Comparison of ENCODE assay signal across 8 cellular contexts in genomic region chr19:16342002-16342715, GRCh38. TPM values are rescaled to one million over a fixed set of nuclear protein-coding genes. Genes with fewer than 3 reads are reported as not detected.
A peak's percentile ranks its signal among the peaks of the same experiment; 100 is the strongest.
DNase-seq lines count a peak whose midpoint lies in the region; ATAC-seq and TF ChIP-seq lines count a peak whose summit lies in the region.

No MANE protein-coding gene starts in this region.

- intact Hi-C loops in activated T-helper 1 cell treated with anti-CD3 and anti-CD28 coated beads, Interleukin-12 subunit alpha, Interleukin-12 subunit beta, Interleukin-2, Interleukin-4 antibody, amounts not matched to agents 30 ng/mL and 10 ng/mL and 1 ng/mL, durations not matched to agents 14 hours and 24 hours and 36 hours (cut with micrococcal nuclease), result loop anchor here (1.0 kb wide), 4 partner anchors 9 to 29 kb away; no protein-coding TSS in a partner anchor

- H3K4me1 Mint-ChIP-seq in activated T-helper 1 cell treated with anti-CD3 and anti-CD28 coated beads, Interleukin-12 subunit alpha, Interleukin-12 subunit beta, Interleukin-2, Interleukin-4 antibody, amounts not matched to agents 30 ng/mL and 10 ng/mL and 1 ng/mL, durations not matched to agents 14 hours and 24 hours and 36 hours (ENCODE audit: low read depth), result peaks cover 52% of the 10 kb centered on the region
- peaks cover 59% of the 10 kb centered on the region for H3K4me1 Mint-ChIP-seq in stimulated activated naive CD8-positive, alpha-beta T cell treated with anti-CD3 and anti-CD28 coated beads, Interleukin-15, amount 100 ng/mL, for 72 hours
- H3K4me1 Mint-ChIP-seq in progenitor cell of endocrine pancreas (ENCODE audit: low read depth), result peaks cover 1% of the 10 kb centered on the region

- peak overlapping the region; percentile 56 for H3K27ac Mint-ChIP-seq in activated T-helper 1 cell treated with anti-CD3 and anti-CD28 coated beads, Interleukin-12 subunit alpha, Interleukin-12 subunit beta, Interleukin-2, Interleukin-4 antibody, amounts not matched to agents 30 ng/mL and 10 ng/mL and 1 ng/mL, durations not matched to agents 14 hours and 24 hours and 36 hours
- peak overlapping the region; percentile 50 to 72 for H3K27ac Mint-ChIP-seq in stimulated activated naive CD8-positive, alpha-beta T cell treated with anti-CD3 and anti-CD28 coated beads, Interleukin-15, amount 100 ng/mL, for 72 hours
- H3K27ac Mint-ChIP-seq in progenitor cell of endocrine pancreas, result no peak overlapping the region

- TF ChIP-seq CTCF in progenitor cell of endocrine pancreas (IDR thresholded peaks at IDR 0.05; ENCODE audit: unreplicated experiment), result no peak

- H3K9me3 Mint-ChIP-seq in activated T-helper 1 cell treated with anti-CD3 and anti-CD28 coated beads, Interleukin-12 subunit alpha, Interleukin-12 subunit beta, Interleukin-2, Interleukin-4 antibody, amounts not matched to agents 30 ng/mL and 10 ng/mL and 1 ng/mL, durations not matched to agents 14 hours and 24 hours and 36 hours, result no peaks in the 10 kb centered on the region
- H3K9me3 Mint-ChIP-seq in stimulated activated naive CD8-positive, alpha-beta T cell treated with anti-CD3 and anti-CD28 coated beads, Interleukin-15, amount 100 ng/mL, for 72 hours, result no peaks in the 10 kb centered on the region
- no peaks in the 10 kb centered on the region for H3K9me3 Mint-ChIP-seq in progenitor cell of endocrine pancreas (ENCODE audit: low read depth)

- ATAC-seq in GM19025 (IDR thresholded peaks at IDR 0.05; ENCODE audit: low read depth, unreplicated experiment) (peak; percentile 43), HG03432 (IDR thresholded peaks at IDR 0.05; ENCODE audit: unreplicated experiment) (peak; percentile 51)
- peak; percentile 87 for ATAC-seq in stimulated activated naive CD8-positive, alpha-beta T cell treated with anti-CD3 and anti-CD28 coated beads, Interleukin-15, amount 100 ng/mL, for 72 hours

- peak overlapping the region; percentile 20 for H3K4me3 Mint-ChIP-seq in activated T-helper 1 cell treated with anti-CD3 and anti-CD28 coated beads, Interleukin-12 subunit alpha, Interleukin-12 subunit beta, Interleukin-2, Interleukin-4 antibody, amounts not matched to agents 30 ng/mL and 10 ng/mL and 1 ng/mL, durations not matched to agents 14 hours and 24 hours and 36 hours
- H3K4me3 Mint-ChIP-seq in stimulated activated naive CD8-positive, alpha-beta T cell treated with anti-CD3 and anti-CD28 coated beads, Interleukin-15, amount 100 ng/mL, for 72 hours, result peak overlapping the region; percentile 38 to 63
- H3K4me3 Mint-ChIP-seq in progenitor cell of endocrine pancreas (ENCODE audit: low read depth), result no peak overlapping the region

- DNase-seq in AG08395 (ENCODE audit: low spot score) (peak; percentile 70), kidney tubule cell (ENCODE audit: low spot score) (peak; percentile 49), NCI-H146 treated with DMSO at 0.1 percent for 48 hours (lab: John Stamatoyannopoulos, UW; ENCODE audit: unreplicated experiment) (no peak), progenitor cell of endocrine pancreas (ENCODE audit: low spot score, unreplicated experiment) (no peak)
- DNase-seq in activated T-helper 1 cell treated with anti-CD3 and anti-CD28 coated beads, Interleukin-12 subunit alpha, Interleukin-12 subunit beta, Interleukin-2, Interleukin-4 antibody, amounts not matched to agents 30 ng/mL and 10 ng/mL and 1 ng/mL, durations not matched to agents 14 hours and 24 hours and 36 hours (ENCODE audit: low spot score), result peak; percentile 52
- DNase-seq in stimulated activated naive CD8-positive, alpha-beta T cell treated with anti-CD3 and anti-CD28 coated beads, Interleukin-15, amount 100 ng/mL, for 72 hours, result peak; percentile 63 to 82

- peaks cover 5% of the 10 kb centered on the region for H3K36me3 Mint-ChIP-seq in activated T-helper 1 cell treated with anti-CD3 and anti-CD28 coated beads, Interleukin-12 subunit alpha, Interleukin-12 subunit beta, Interleukin-2, Interleukin-4 antibody, amounts not matched to agents 30 ng/mL and 10 ng/mL and 1 ng/mL, durations not matched to agents 14 hours and 24 hours and 36 hours (ENCODE audit: low read depth)
- no peaks in the 10 kb centered on the region for H3K36me3 Mint-ChIP-seq in progenitor cell of endocrine pancreas (ENCODE audit: insufficient read depth)

- peaks cover 3% of the 10 kb centered on the region for H3K27me3 Mint-ChIP-seq in activated T-helper 1 cell treated with anti-CD3 and anti-CD28 coated beads, Interleukin-12 subunit alpha, Interleukin-12 subunit beta, Interleukin-2, Interleukin-4 antibody, amounts not matched to agents 30 ng/mL and 10 ng/mL and 1 ng/mL, durations not matched to agents 14 hours and 24 hours and 36 hours (ENCODE audit: insufficient read depth)
- peaks cover 18% of the 10 kb centered on the region for H3K27me3 Mint-ChIP-seq in stimulated activated naive CD8-positive, alpha-beta T cell treated with anti-CD3 and anti-CD28 coated beads, Interleukin-15, amount 100 ng/mL, for 72 hours
- no peaks in the 10 kb centered on the region for H3K27me3 Mint-ChIP-seq in progenitor cell of endocrine pancreas

RNA-seq across cellular contexts. Expression of gene KLF2, which starts 17.5 kb away (rescaled TPM):
- 5.7 TPM in 2 replicates for total RNA-seq in activated T-helper 1 cell treated with anti-CD3 and anti-CD28 coated beads, Interleukin-12 subunit alpha, Interleukin-12 subunit beta, Interleukin-2, Interleukin-4 antibody, amounts not matched to agents 30 ng/mL and 10 ng/mL and 1 ng/mL, durations not matched to agents 14 hours and 24 hours and 36 hours
- total RNA-seq in progenitor cell of endocrine pancreas, result 2.7 TPM in 2 replicates

Comparison
In these comparisons a context has a peak if more than half of its experiments do, and no peak if none do; other contexts are left out.
1. DNase-seq: peak in AG08395 (single experiment), activated T-helper 1 cell treated with anti-CD3 and anti-CD28 coated beads, Interleukin-12 subunit alpha, Interleukin-12 subunit beta, Interleukin-2, Interleukin-4 antibody, amounts not matched to agents 30 ng/mL and 10 ng/mL and 1 ng/mL, durations not matched to agents 14 hours and 24 hours and 36 hours (single experiment), kidney tubule cell (single experiment) and stimulated activated naive CD8-positive, alpha-beta T cell treated with anti-CD3 and anti-CD28 coated beads, Interleukin-15, amount 100 ng/mL, for 72 hours (2 of 2); none in NCI-H146 treated with DMSO at 0.1 percent for 48 hours (single experiment) and progenitor cell of endocrine pancreas (single experiment).
2. Peak in every context shown above with its lines, with median percentiles within 50 percentile points of each other: ATAC-seq.